7 cellular contexts compared by ENCODE assay signal in genomic region chr1:109718495-109718894, GRCh38. TPM values are rescaled to one million over a fixed set of nuclear protein-coding genes. Genes with fewer than 3 reads are reported as not detected.
A peak's percentile ranks its signal among the peaks of the same experiment; 100 is the strongest.
DNase-seq lines count a peak whose midpoint lies in the region; ATAC-seq and TF ChIP-seq lines count a peak whose summit lies in the region.
"Had no signal": no experiment of that assay in that cellular context is flagged by ENCODE, and none has a peak within 500 bp of the region (broad histone marks: within the 10 kb centered on the region; RNA-seq: fewer than 3 reads in every experiment).

No MANE protein-coding gene starts in this region.

- no peak overlapping the region for H3K27ac ChIP-seq in liver (ENCODE audit: low read depth in 1 of 2, low read length in 2 of 2)

- TF ChIP-seq CTCF in liver (IDR thresholded peaks at IDR 0.05; ENCODE audit: low read depth, low read length, missing input control), result peak; percentile 19

- DNase-seq in H7 (peak; percentile 54), SK-MEL-5 (ENCODE audit: low read depth, low spot score) (peak; percentile 33), middle frontal gyrus (ENCODE audit: extremely low spot score, low spot score) (no peak)
- no peak for DNase-seq in activated CD4-positive, CD25-positive, alpha-beta regulatory T cell treated with anti-CD3 and anti-CD28 coated beads, Interleukin-2, amount 50 U/mL, for 72 hours
- DNase-seq: caudate nucleus had no signal

- no peaks in the 10 kb centered on the region for H3K36me3 ChIP-seq in H7 (replicated peaks; ENCODE audit: control insufficient read depth, insufficient read depth, low read length)
- H3K36me3 ChIP-seq in liver (ENCODE audit: control insufficient read depth in 4 of 4, insufficient read depth in 3 of 4, low read depth in 1 of 4, low read length in 3 of 4), result no peaks in the 10 kb centered on the region

- TF ChIP-seq RAD21 in liver (IDR thresholded peaks at IDR 0.05), result peak; percentile 62 to 64

- H3K4me1 ChIP-seq in liver (ENCODE audit: control insufficient read depth in 4 of 4, insufficient read depth in 4 of 4, low read length in 3 of 4), result no peaks in the 10 kb centered on the region

- WGBS in liver, result 82% methylated on average over 2 of the region's 2 CpGs

- H3K4me3 ChIP-seq in H7 (ENCODE audit: insufficient read depth, low read depth, low read length) (no peak overlapping the region), liver (ENCODE audit: low read depth in 1 of 3, low read length in 3 of 3) (no peak overlapping the region)

- ATAC-seq in HG03571 (IDR thresholded peaks at IDR 0.05; ENCODE audit: unreplicated experiment), result no peak

- no peaks in the 10 kb centered on the region for H3K9me3 ChIP-seq in liver (ENCODE audit: control insufficient read depth in 4 of 4, low read length in 3 of 4)

- in situ Hi-C loops in SK-MEL-5 (cut with HindIII; ENCODE audit: low pct_unique_long_range_greater_than_20kb, low sequenced_read_pairs), result no loop called here

- H3K9ac ChIP-seq in liver (ENCODE audit: low read depth in 1 of 2, low read length in 2 of 2), result no peak overlapping the region

- no peaks in the 10 kb centered on the region; the same call in 1 of the 2 replicates for H3K27me3 ChIP-seq in H7 (ENCODE audit: control insufficient read depth, insufficient read depth, low read length)
- H3K27me3 ChIP-seq in liver (ENCODE audit: control insufficient read depth in 4 of 4, insufficient read depth in 4 of 4, low read length in 3 of 4), result no peaks in the 10 kb centered on the region

TF ChIP-seq in liver, 16 proteins besides CTCF, POLR2A, EP300 and RAD21:
- TF ChIP-seq HNF4A (conservative IDR thresholded peaks at IDR 0.05), result no peak
- no peak for TF ChIP-seq FOXA1 (IDR thresholded peaks at IDR 0.05)
- no peak for TF ChIP-seq NR2F2 (IDR thresholded peaks at IDR 0.05)
- no peak for TF ChIP-seq FOXA2 (IDR thresholded peaks at IDR 0.05)
- no peak for TF ChIP-seq GABPA (IDR thresholded peaks at IDR 0.05 in 1 of 2, conservative IDR thresholded peaks at IDR 0.05 in 1 of 2)
- TF ChIP-seq HNF4G (IDR thresholded peaks at IDR 0.05), result no peak
- TF ChIP-seq EGR1 (IDR thresholded peaks at IDR 0.05; ENCODE audit: low read depth in 2 of 2), result no peak
- no peak for TF ChIP-seq YY1 (IDR thresholded peaks at IDR 0.05)
- TF ChIP-seq, protein P1, sequence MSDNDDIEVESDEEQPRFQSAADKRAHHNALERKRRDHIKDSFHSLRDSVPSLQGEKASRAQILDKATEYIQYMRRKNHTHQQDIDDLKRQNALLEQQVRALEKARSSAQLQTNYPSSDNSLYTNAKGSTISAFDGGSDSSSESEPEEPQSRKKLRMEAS (IDR thresholded peaks at IDR 0.05), result no peak
- TF ChIP-seq JUND (IDR thresholded peaks at IDR 0.05), result no peak
- TF ChIP-seq SP1 (IDR thresholded peaks at IDR 0.05), result no peak
- TF ChIP-seq REST (IDR thresholded peaks at IDR 0.05), result no peak
- no peak for TF ChIP-seq TAF1 (conservative IDR thresholded peaks at IDR 0.05)

RNA-seq across cellular contexts. Expression of gene GSTM5, which starts 6.4 kb away (rescaled TPM):
- not detected in 2 replicates for total RNA-seq in H7 (2014; rRNA removed; shearing (Covaris generic))
- not detected in 2 replicates for total RNA-seq in SK-MEL-5 (2014; rRNA removed; shearing (Covaris generic))
- polyA plus RNA-seq in SK-MEL-5 (2015; cell fraction: cytosol; rRNA removed), result not detected in 2 replicates
- not detected in 2 replicates for polyA plus RNA-seq in SK-MEL-5 (2015; cell fraction: nucleus; rRNA removed)
- 1 to 10 TPM in 1 of 2 donors, under 1 TPM in 1; 0.59 to 1.3 TPM for total RNA-seq in liver
- polyA plus RNA-seq in liver, result 1 to 10 TPM; 1.4 to 2.8 TPM

RNA-seq across cellular contexts. Expression of gene GSTM3, which starts 22.3 kb away (rescaled TPM):
- total RNA-seq in H7 (2014; rRNA removed; shearing (Covaris generic)), result 24.7 and 27.3 TPM in 2 replicates
- total RNA-seq in SK-MEL-5 (2014; rRNA removed; shearing (Covaris generic)), result 67.6 and 72.1 TPM in 2 replicates
- 37.2 and 39.6 TPM in 2 replicates for polyA plus RNA-seq in SK-MEL-5 (2015; cell fraction: cytosol; rRNA removed)
- polyA plus RNA-seq in SK-MEL-5 (2015; cell fraction: nucleus; rRNA removed), result 18.0 and 22.5 TPM in 2 replicates
- 10 to 100 TPM in 1 of 2 donors, 1 to 10 TPM in 1; 6.9 to 39.8 TPM for total RNA-seq in liver
- 10 to 100 TPM; 30.1 to 51.5 TPM for polyA plus RNA-seq in liver

RNA-seq across cellular contexts. Expression of gene GSTM1, which starts 30.9 kb away (rescaled TPM):
- total RNA-seq in H7 (2014; rRNA removed; shearing (Covaris generic)), result not detected in 2 replicates
- total RNA-seq in SK-MEL-5 (2014; rRNA removed; shearing (Covaris generic)), result not detected in 2 replicates
- not detected in 2 replicates for polyA plus RNA-seq in SK-MEL-5 (2015; cell fraction: cytosol; rRNA removed)
- 0.60 TPM in 1 of 2 replicates, not detected in the other for polyA plus RNA-seq in SK-MEL-5 (2015; cell fraction: nucleus; rRNA removed)
- total RNA-seq in liver, result 100 to 1,000 TPM in 1 of 2 donors, 10 to 100 TPM in 1; 14.7 to 273 TPM
- 100 to 1,000 TPM; 221 to 341 TPM for polyA plus RNA-seq in liver

RNA-seq across cellular contexts. Expression of gene EPS8L3, which starts 45.2 kb away (rescaled TPM):
- total RNA-seq in H7 (2014; rRNA removed; shearing (Covaris generic)), result not detected in 2 replicates
- total RNA-seq in SK-MEL-5 (2014; rRNA removed; shearing (Covaris generic)), result not detected in 2 replicates
- not detected in 2 replicates for polyA plus RNA-seq in SK-MEL-5 (2015; cell fraction: cytosol; rRNA removed)
- polyA plus RNA-seq in SK-MEL-5 (2015; cell fraction: nucleus; rRNA removed), result not detected in 2 replicates
- total RNA-seq in liver, result under 1 TPM in 1 of 2 donors, not detected in 1; 0.09 TPM
- polyA plus RNA-seq in liver, result under 1 TPM; 0.15 to 0.38 TPM

RNA-seq across cellular contexts. Expression of gene GSTM2, which starts 50.6 kb away (rescaled TPM):
- total RNA-seq in H7 (2014; rRNA removed; shearing (Covaris generic)), result 10.8 and 17.7 TPM in 2 replicates
- total RNA-seq in SK-MEL-5 (2014; rRNA removed; shearing (Covaris generic)), result 2.2 and 5.9 TPM in 2 replicates
- 4.3 and 5.2 TPM in 2 replicates for polyA plus RNA-seq in SK-MEL-5 (2015; cell fraction: cytosol; rRNA removed)
- 50.4 and 57.2 TPM in 2 replicates for polyA plus RNA-seq in SK-MEL-5 (2015; cell fraction: nucleus; rRNA removed)
- total RNA-seq in liver, result 10 to 100 TPM in 1 of 2 donors, 1 to 10 TPM in 1; 7.1 to 15.1 TPM
- polyA plus RNA-seq in liver, result 1 to 10 TPM; 7.4 to 8.4 TPM

Comparison
In these comparisons a context has a peak if more than half of its experiments do, and no peak if none do; other contexts are left out.
1. DNase-seq: peak in H7 (single experiment) and SK-MEL-5 (single experiment); none in activated CD4-positive, CD25-positive, alpha-beta regulatory T cell treated with anti-CD3 and anti-CD28 coated beads, Interleukin-2, amount 50 U/mL, for 72 hours (single experiment) and middle frontal gyrus (single experiment).
2. RNA of gene GSTM1, which starts 30.9 kb away (total RNA-seq): 14.7 to 273 TPM in liver; not detected in H7 and not detected in SK-MEL-5; every median in the first group is over 10 times any median in the second.